20 cellular contexts compared by ENCODE assay signal in the genomic region with DNA sequence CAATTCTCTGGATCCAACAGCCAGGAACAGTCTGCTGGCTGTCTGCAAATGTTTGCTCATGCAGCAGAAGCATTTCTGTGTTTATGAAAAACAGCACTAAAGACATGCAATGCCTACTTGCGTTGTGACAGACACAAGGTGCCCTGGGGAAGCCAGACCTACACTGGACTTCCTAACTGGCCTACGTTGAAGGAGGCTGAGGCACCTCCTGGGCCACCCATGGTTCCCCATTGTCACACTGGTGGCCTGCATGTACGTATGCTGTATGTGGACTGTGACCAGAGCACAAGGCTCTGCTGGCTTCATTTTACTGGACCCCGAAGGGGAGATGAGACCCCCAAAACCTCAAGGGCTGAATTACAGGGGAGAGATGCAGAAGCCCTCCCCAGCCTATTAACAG.
"Had no signal": no experiment of that assay in that cellular context is flagged by ENCODE, and none has a peak within 500 bp of the region (broad histone marks: within the 10 kb centered on the region; RNA-seq: fewer than 3 reads in every experiment).

No MANE protein-coding gene starts in this region.

- H3K27me3 Mint-ChIP-seq: activated CD4-positive, alpha-beta T cell treated with anti-CD3 and anti-CD28 coated beads, Interleukin-2, amount 10 ng/mL, durations not matched to agents 24 days and 14 days; activated naive CD4-positive, alpha-beta T cell treated with anti-CD3 and anti-CD28 coated beads, Interleukin-2, amount 50 U/mL, for 24 hours; effector memory CD8-positive, alpha-beta T cell; naive thymus-derived CD4-positive, alpha-beta T cell had no signal

- H3K4me3 Mint-ChIP-seq: activated CD4-positive, alpha-beta T cell treated with anti-CD3 and anti-CD28 coated beads, Interleukin-2, amount 10 ng/mL, durations not matched to agents 24 days and 14 days; activated naive CD4-positive, alpha-beta T cell treated with anti-CD3 and anti-CD28 coated beads, Interleukin-2, amount 50 U/mL, for 24 hours; effector memory CD8-positive, alpha-beta T cell; naive thymus-derived CD4-positive, alpha-beta T cell had no signal

- H3K4me3 ChIP-seq: adrenal gland, hepatocyte, sigmoid colon, tibial nerve, vagina had no signal

- H3K4me2 ChIP-seq: hepatocyte had no signal

- DNase-seq: activated CD4-positive, alpha-beta T cell treated with anti-CD3 and anti-CD28 coated beads, Interleukin-2, amount 10 ng/mL, durations not matched to agents 24 days and 14 days; activated CD8-positive, alpha-beta memory T cell treated with anti-CD3 and anti-CD28 coated beads, Interleukin-2, amount 50 U/mL, for 4 hours; activated effector memory CD4-positive, alpha-beta T cell treated with Interleukin-2 at 50 U/mL for 16 hours; activated T-cell treated with anti-CD3 and anti-CD28 coated beads, Interleukin-2, amount 50 U/mL, for 48 hours; dermis blood vessel endothelial cell; effector memory CD8-positive, alpha-beta T cell; foreskin keratinocyte; left cardiac atrium; mesenchymal stem cell; naive thymus-derived CD4-positive, alpha-beta T cell; sigmoid colon; stimulated activated CD8-positive, alpha-beta memory T cell treated with anti-CD3 and anti-CD28 coated beads, Interleukin-4, amount 100 ng/mL, for 48 hours; stimulated activated naive CD4-positive, alpha-beta T cell treated with Interleukin-2 at 50 U/mL for 16 hours; T-helper 9 cell had no signal

- H3K27me3 ChIP-seq: adrenal gland, foreskin keratinocyte, hepatocyte, sigmoid colon, tibial nerve, vagina had no signal

- H2AFZ ChIP-seq: hepatocyte, parathyroid adenoma had no signal

- H3K27ac Mint-ChIP-seq: activated CD4-positive, alpha-beta T cell treated with anti-CD3 and anti-CD28 coated beads, Interleukin-2, amount 10 ng/mL, durations not matched to agents 24 days and 14 days; activated naive CD4-positive, alpha-beta T cell treated with anti-CD3 and anti-CD28 coated beads, Interleukin-2, amount 50 U/mL, for 24 hours had no signal

- ATAC-seq: effector memory CD8-positive, alpha-beta T cell; foreskin keratinocyte; left cardiac atrium; naive thymus-derived CD4-positive, alpha-beta T cell had no signal

- H3K9ac ChIP-seq: parathyroid adenoma had no signal

- H3K4me1 Mint-ChIP-seq: activated naive CD4-positive, alpha-beta T cell treated with anti-CD3 and anti-CD28 coated beads, Interleukin-2, amount 50 U/mL, for 24 hours had no signal

- H3K27ac ChIP-seq: adrenal gland, foreskin keratinocyte, hepatocyte, parathyroid adenoma, sigmoid colon, tibial nerve, vagina had no signal

- H3K4me1 ChIP-seq: foreskin keratinocyte, parathyroid adenoma, sigmoid colon, vagina had no signal

- H3K9me3 ChIP-seq: adrenal gland, sigmoid colon, tibial nerve, vagina had no signal

- H3K79me2 ChIP-seq: hepatocyte had no signal

- H3K9me3 Mint-ChIP-seq: activated CD4-positive, alpha-beta T cell treated with anti-CD3 and anti-CD28 coated beads, Interleukin-2, amount 10 ng/mL, durations not matched to agents 24 days and 14 days; activated naive CD4-positive, alpha-beta T cell treated with anti-CD3 and anti-CD28 coated beads, Interleukin-2, amount 50 U/mL, for 24 hours; effector memory CD8-positive, alpha-beta T cell; naive thymus-derived CD4-positive, alpha-beta T cell had no signal
